6 cellular contexts compared by ENCODE assay signal in the genomic region with DNA sequence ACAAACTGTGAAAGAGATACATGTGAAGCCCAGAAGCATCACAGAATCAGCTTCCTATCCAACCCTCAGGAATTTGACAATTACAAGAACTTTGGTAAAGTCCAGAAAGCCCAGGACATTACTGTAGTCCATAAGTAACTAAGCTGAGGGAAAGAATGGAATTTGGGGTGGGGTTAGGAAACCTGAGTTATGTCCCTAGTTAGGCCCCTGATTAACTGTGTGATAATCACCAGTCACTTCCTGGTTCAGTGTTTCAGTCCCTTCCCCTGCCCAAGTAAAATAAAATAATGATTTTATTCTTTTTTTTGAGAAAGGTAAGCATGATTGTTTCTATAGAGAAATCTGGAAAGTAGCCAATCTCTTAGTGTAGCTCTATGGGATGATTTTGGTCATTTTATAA. TPM values are rescaled to one million over a fixed set of nuclear protein-coding genes. Genes with fewer than 3 reads are reported as not detected.
"Had no signal": no experiment of that assay in that cellular context is flagged by ENCODE, and none has a peak within 500 bp of the region (broad histone marks: within the 10 kb centered on the region; RNA-seq: fewer than 3 reads in every experiment).

No MANE protein-coding gene starts in this region.

RNA-seq across cellular contexts. Expression of a gene that starts 57.8 kb away (rescaled TPM):
- total RNA-seq: activated CD4-positive, alpha-beta T cell treated with anti-CD3 and anti-CD28 coated beads, Interleukin-2, amount 10 ng/mL, durations not matched to agents 7 days and 5 days; chondrocyte; dermis blood vessel endothelial cell; epithelial cell of proximal tubule; right atrium auricular region; T-helper 2 cell treated with Interferon-gamma antibody and Interleukin-4, amounts not matched to agents 100 ng/mL and 5 ng/mL, for 36 hours had no signal
